In the genomic region with DNA sequence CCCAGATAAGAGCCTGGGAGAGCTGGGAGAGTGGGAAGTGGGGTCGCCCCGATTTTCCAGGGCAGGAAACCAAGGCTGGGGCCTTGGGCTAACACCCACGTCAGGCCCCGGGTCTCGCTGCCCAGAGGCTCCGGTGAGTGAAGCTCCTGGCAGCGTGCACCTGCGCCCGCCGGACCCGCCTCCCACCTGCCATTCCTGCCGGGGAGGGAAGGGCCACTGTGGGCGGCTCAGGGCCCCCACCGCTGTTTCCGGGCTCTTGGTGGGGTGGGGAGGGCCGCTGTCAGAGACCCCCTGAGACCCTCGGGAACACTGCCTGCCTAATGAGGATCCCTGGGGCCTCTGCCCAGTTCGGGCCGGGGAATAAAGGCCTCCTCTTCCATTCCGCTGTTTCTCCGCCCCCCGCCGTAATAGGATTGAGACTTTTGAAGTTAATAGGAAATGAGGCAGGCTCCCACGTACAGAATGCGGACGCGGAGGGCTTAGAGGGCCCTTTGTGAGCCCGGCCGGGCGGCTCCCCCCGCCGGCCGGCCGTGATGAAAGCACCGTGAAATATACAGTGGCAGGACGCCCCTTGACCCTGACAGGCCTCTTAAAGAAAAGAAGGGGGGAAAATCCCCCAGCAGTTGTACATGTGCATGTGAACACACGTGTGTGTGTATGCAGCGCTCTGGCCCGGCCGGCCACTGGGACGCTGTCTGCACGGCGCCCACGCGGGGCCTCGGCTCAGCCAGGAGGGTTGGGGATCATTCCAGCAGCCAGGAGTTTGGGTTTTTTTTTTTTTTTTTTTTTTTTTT, we compare ENCODE assay signal across 25 cellular contexts. TPM values are rescaled to one million over a fixed set of nuclear protein-coding genes. Genes with fewer than 3 reads are reported as not detected.
DNase-seq lines count a peak whose midpoint lies in the region.
"Had no signal": no experiment of that assay in that cellular context is flagged by ENCODE, and none has a peak within 500 bp of the region (broad histone marks: within the 10 kb centered on the region; RNA-seq: fewer than 3 reads in every experiment).

No MANE protein-coding gene starts in this region.

- DNase-seq in NCI-H1105 treated with DMSO at 0.1 percent for 48 hours (lab: John Stamatoyannopoulos, UW) (peak; percentile 4), NCI-H1105 (lab: John Stamatoyannopoulos, UW) (no peak), H7 (peak; percentile 83), ecto neural progenitor cell (ENCODE audit: low spot score) (peak; percentile 71), retina (peak; percentile 92), medulla oblongata (ENCODE audit: extremely low spot score) (no peak), NCI-H1092 (lab: John Stamatoyannopoulos, UW) (no peak)
- DNase-seq in activated CD8-positive, alpha-beta memory T cell treated with anti-CD3 and anti-CD28 coated beads for 24 hours: no peak
- DNase-seq: 8988T; activated CD4-positive, alpha-beta T cell treated with anti-CD3 and anti-CD28 coated beads for 4 hours; amniotic stem cell; CD4-positive, alpha-beta T cell; foreskin fibroblast; Karpas-422; mesendoderm; NCI-H187; NCI-H524; posterior cingulate gyrus; SHP77; stimulated activated CD4-positive, alpha-beta T cell treated with anti-CD3 and anti-CD28 coated beads, Interleukin-4, amount 100 ng/mL, for 1 hour had no signal

- H3K4me3 ChIP-seq in H7 (ENCODE audit: insufficient read depth, low read depth, low read length): no peak overlapping the region
- H3K4me3 ChIP-seq: esophagus muscularis mucosa, GM12878 had no signal

- H3K36me3 ChIP-seq in H7 (replicated peaks; ENCODE audit: control insufficient read depth, insufficient read depth, low read length): no peaks in the 10 kb centered on the region
- H3K36me3 ChIP-seq: esophagus muscularis mucosa, neutrophil had no signal

- H3K27me3 ChIP-seq in H7 (ENCODE audit: control insufficient read depth, insufficient read depth, low read length): peaks cover 7% of the 10 kb centered on the region

RNA-seq across cellular contexts. Expression of gene EFNA2, which starts 33.2 kb away (rescaled TPM):
- 12.4 and 20.2 TPM in 2 replicates for total RNA-seq in H7 (2014; rRNA removed; shearing (Covaris generic))
- total RNA-seq: activated CD8-positive, alpha-beta memory T cell treated with anti-CD3 and anti-CD28 coated beads for 36 hours; CD4-positive, alpha-beta T cell; esophagus muscularis mucosa; GM12878; sciatic nerve had no signal

RNA-seq across cellular contexts. Expression of gene FAM174C, which starts 43.5 kb away (rescaled TPM):
- total RNA-seq in H7 (2014; rRNA removed; shearing (Covaris generic)): 78.0 and 83.1 TPM in 2 replicates

RNA-seq across cellular contexts. Expression of gene CIRBP, which starts 49.7 kb away (rescaled TPM):
- 219 and 221 TPM in 2 replicates for total RNA-seq in H7 (2014; rRNA removed; shearing (Covaris generic))

Comparison
In these comparisons a context has a peak if more than half of its experiments do, and no peak if none do; other contexts are left out.
1. DNase-seq: peak in NCI-H1105 treated with DMSO at 0.1 percent for 48 hours (single experiment), H7 (single experiment), ecto neural progenitor cell (single experiment) and retina (single experiment); none in NCI-H1105 (single experiment), activated CD8-positive, alpha-beta memory T cell treated with anti-CD3 and anti-CD28 coated beads for 24 hours (single experiment), medulla oblongata (single experiment) and NCI-H1092 (single experiment).